Comparison of ENCODE assay signal across 11 cellular contexts in the genomic region with DNA sequence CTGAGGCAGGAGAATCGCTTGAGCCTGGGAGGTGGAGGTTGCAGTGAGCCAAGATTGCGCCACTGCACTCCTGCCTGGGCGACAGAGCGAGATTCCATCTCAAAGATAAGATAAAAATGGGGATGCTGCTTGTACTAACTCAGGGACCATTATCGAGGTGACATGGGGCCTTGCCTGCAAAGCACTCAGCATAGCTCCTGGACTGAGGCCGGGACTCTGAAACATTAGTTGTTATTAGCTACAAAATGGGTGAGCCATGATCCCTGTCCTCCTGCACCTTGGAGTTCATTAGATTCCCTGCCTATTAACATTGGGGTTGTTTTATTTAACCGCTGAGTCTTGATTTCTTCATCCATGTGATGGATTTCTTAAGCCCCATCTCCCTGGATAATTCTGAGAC. TPM values are rescaled to one million over a fixed set of nuclear protein-coding genes. Genes with fewer than 3 reads are reported as not detected.
"Had no signal": no experiment of that assay in that cellular context is flagged by ENCODE, and none has a peak within 500 bp of the region (broad histone marks: within the 10 kb centered on the region; RNA-seq: fewer than 3 reads in every experiment).

No MANE protein-coding gene starts in this region.

- H3K27ac Mint-ChIP-seq: GM23338, HFFc6 had no signal

- H3K9me3 ChIP-seq: HAP-1 had no signal

- H3K27ac ChIP-seq: GM23248 had no signal

- H2AFZ ChIP-seq: GM23248, GM23338 had no signal

- H3K36me3 ChIP-seq: HAP-1 had no signal

- H3K9me3 Mint-ChIP-seq: GM23338, H9, HFFc6 had no signal

- DNase-seq: GM23248, GOT3, H9, HCEC 1CT, HFFc6 had no signal

- H3K4me3 ChIP-seq: GM23248, GM23338, HAP-1 had no signal

- ATAC-seq: GM23338, HCT116 had no signal

- H3K4me2 ChIP-seq: GM23338 had no signal

- H3K9ac ChIP-seq: GM23248 had no signal

- H3K4me3 Mint-ChIP-seq: GM23338, H9, HFFc6 had no signal

- FAIRE-seq: H1, H54 had no signal

RNA-seq across cellular contexts. Expression of a gene that starts 6.1 kb away (rescaled TPM):
- total RNA-seq: GM23248, H4, HFFc6 had no signal
- polyA plus RNA-seq: GM23248 had no signal

RNA-seq across cellular contexts. Expression of a gene that starts 42.3 kb away (rescaled TPM):
- total RNA-seq: GM23248, GM23338, H1, H4, H9, HFFc6 had no signal
- polyA plus RNA-seq: GM23248, GM23338, H1 had no signal
